9 cellular contexts compared by ENCODE assay signal in genomic region chr10:101065479-101066145, GRCh38. TPM values are rescaled to one million over a fixed set of nuclear protein-coding genes. Genes with fewer than 3 reads are reported as not detected.
DNase-seq lines count a peak whose midpoint lies in the region; ATAC-seq and TF ChIP-seq lines count a peak whose summit lies in the region.
"Had no signal": no experiment of that assay in that cellular context is flagged by ENCODE, and none has a peak within 500 bp of the region (broad histone marks: within the 10 kb centered on the region; RNA-seq: fewer than 3 reads in every experiment).

No MANE protein-coding gene starts in this region.

- DNase-seq in EL (peak; percentile 50), Peyer's patch (no peak), fibroblast of villous mesenchyme (ENCODE audit: low read depth) (peak; percentile 68), NCI-H2029 treated with DMSO at 0.1 percent for 48 hours (lab: John Stamatoyannopoulos, UW) (no peak)
- DNase-seq in stimulated activated CD4-positive, alpha-beta T cell treated with anti-CD3 and anti-CD28 coated beads, Interleukin-4, amount 100 ng/mL, for 4 hours, result no peak
- DNase-seq: foreskin melanocyte had no signal

- peaks cover 0 to 64% (median 37%) of the 10 kb centered on the region in 4 donors for H3K4me1 ChIP-seq in Peyer's patch

- TF ChIP-seq CTCF in Peyer's patch (IDR thresholded peaks at IDR 0.05), result no peak
- TF ChIP-seq CTCF in fibroblast of villous mesenchyme (IDR thresholded peaks at IDR 0.05; ENCODE audit: insufficient read depth, low read depth, low read length), result no peak

- no peaks in the 10 kb centered on the region for H3K27me3 ChIP-seq in Peyer's patch

- no peaks in the 10 kb centered on the region for H3K36me3 ChIP-seq in Peyer's patch

- no peaks in the 10 kb centered on the region for H3K9me3 ChIP-seq in Peyer's patch

- H3K4me3 ChIP-seq in Peyer's patch (peak overlapping the region in 2 of 4 donors; percentile 56 to 62), fibroblast of villous mesenchyme (ENCODE audit: low read depth, low read length) (peak overlapping the region; percentile 69), skin epidermis (peak overlapping the region in 5 of 7 experiments; percentile 23 to 55 (median 43))

- ATAC-seq in HG03108 (IDR thresholded peaks at IDR 0.05; ENCODE audit: unreplicated experiment) (no peak), HG03565 (IDR thresholded peaks at IDR 0.05; ENCODE audit: unreplicated experiment) (no peak)

- TF ChIP-seq POLR2A in Peyer's patch (IDR thresholded peaks at IDR 0.05), result no peak

- H3K27ac ChIP-seq in Peyer's patch (peak overlapping the region; percentile 33 to 95 (median 86)), skin epidermis (peak overlapping the region in 10 of 21 experiments; percentile 3 to 72 (median 58))

RNA-seq across cellular contexts. Expression of gene KAZALD1, which starts 3.8 kb away (rescaled TPM):
- total RNA-seq in Peyer's patch (10 to 100 TPM in 3 of 4 donors, not detected in 1; 25.9 to 41.8 (median 39.1) TPM), fibroblast of villous mesenchyme (9.1 and 9.3 TPM in 2 replicates)

RNA-seq across cellular contexts. Expression of gene SFXN3, which starts 34.6 kb away (rescaled TPM):
- 100 to 1,000 TPM; 165 to 772 (median 494) TPM for total RNA-seq in Peyer's patch
- total RNA-seq in fibroblast of villous mesenchyme, result 81.6 and 97.0 TPM in 2 replicates

RNA-seq across cellular contexts. Expression of gene PDZD7, which starts 34.7 kb away (rescaled TPM):
- total RNA-seq in Peyer's patch, result 10 to 100 TPM in 3 of 4 donors, under 1 TPM in 1; 0.83 to 58.7 (median 51.3) TPM
- 1.7 and 1.9 TPM in 2 replicates for total RNA-seq in fibroblast of villous mesenchyme

Comparison
In these comparisons a context has a peak if more than half of its experiments do, and no peak if none do; other contexts are left out.
1. DNase-seq: peak in EL (single experiment) and fibroblast of villous mesenchyme (single experiment); none in Peyer's patch (0 of 3), stimulated activated CD4-positive, alpha-beta T cell treated with anti-CD3 and anti-CD28 coated beads, Interleukin-4, amount 100 ng/mL, for 4 hours (0 of 2) and NCI-H2029 treated with DMSO at 0.1 percent for 48 hours (single experiment).